In genomic region chr3:121985841-121986240, GRCh38 we compare ENCODE assay signal across 25 cellular contexts. TPM values are rescaled to one million over a fixed set of nuclear protein-coding genes. Genes with fewer than 3 reads are reported as not detected.
"Had no signal": no experiment of that assay in that cellular context is flagged by ENCODE, and none has a peak within 500 bp of the region (broad histone marks: within the 10 kb centered on the region; RNA-seq: fewer than 3 reads in every experiment).

No MANE protein-coding gene starts in this region.

- DNase-seq: activated CD4-positive, CD25-positive, alpha-beta regulatory T cell; activated CD8-positive, alpha-beta memory T cell treated with anti-CD3 and anti-CD28 coated beads, Interleukin-2, amount 50 U/mL, for 4 hours; activated CD8-positive, alpha-beta T cell treated with anti-CD3 and anti-CD28 coated beads for 36 hours; activated naive CD4-positive, alpha-beta T cell treated with anti-CD3 and anti-CD28 coated beads, Interleukin-2, amount 50 U/mL, for 16 hours; activated naive CD8-positive, alpha-beta T cell treated with anti-CD3 and anti-CD28 coated beads, Interleukin-2, amount 10 ng/mL, durations not matched to agents 7 days and 5 days; activated T-cell treated with anti-CD3 and anti-CD28 coated beads, Interleukin-2, amount 50 U/mL, for 72 hours; adrenal gland; anterior cingulate cortex; brain microvascular endothelial cell; NCI-H1048; NCI-H1930; NCI-H2171; NCI-H2227 treated with DMSO at 0.1 percent for 48 hours; NCI-H510A; NCI-H526 treated with DMSO at 0.1 percent for 48 hours; NCI-H82; RPMI8226; T-cell; T-helper 2 cell; T1000 had no signal

- FAIRE-seq: TTC549 had no signal

- ATAC-seq: activated CD8-positive, alpha-beta T cell treated with anti-CD3 and anti-CD28 coated beads for 36 hours; activated T-cell treated with anti-CD3 and anti-CD28 coated beads, Interleukin-2, amount 50 U/mL, for 72 hours; Right ventricle myocardium inferior; T-cell had no signal

- H3K27me3 ChIP-seq: adrenal gland, brain microvascular endothelial cell, cardiac muscle cell had no signal

- H3K4me1 ChIP-seq: adrenal gland had no signal

- H3K4me3 ChIP-seq: adrenal gland, cardiac muscle cell, SK-N-MC had no signal

- H3K36me3 ChIP-seq: adrenal gland, brain microvascular endothelial cell, cardiac muscle cell had no signal

- H3K27ac ChIP-seq: adrenal gland, brain microvascular endothelial cell, cardiac muscle cell, SK-N-MC, VCaP had no signal

RNA-seq across cellular contexts. Expression of gene ILDR1, which starts 36.2 kb away (rescaled TPM):
- total RNA-seq: activated CD8-positive, alpha-beta T cell treated with anti-CD3 and anti-CD28 coated beads for 36 hours; activated naive CD8-positive, alpha-beta T cell treated with anti-CD3 and anti-CD28 coated beads, Interleukin-2, amount 10 ng/mL, durations not matched to agents 7 days and 5 days had no signal
- polyA plus RNA-seq: cardiac muscle cell had no signal
